Comparison of ENCODE assay signal across 8 cellular contexts in genomic region chr1:230867119-230867902, GRCh38. TPM values are rescaled to one million over a fixed set of nuclear protein-coding genes. Genes with fewer than 3 reads are reported as not detected.
DNase-seq lines count a peak whose midpoint lies in the region; ATAC-seq and TF ChIP-seq lines count a peak whose summit lies in the region.

No MANE protein-coding gene starts in this region.

- H3K4me3 Mint-ChIP-seq in endothelial cell (ENCODE audit: unreplicated experiment): peak overlapping the region; percentile 92

- TF ChIP-seq RAD21 in neural cell (conservative IDR thresholded peaks at IDR 0.05): no peak

- H3K9me3 ChIP-seq in DND-41 (ENCODE audit: insufficient read depth, low read length, severe bottlenecking) (no peaks in the 10 kb centered on the region), Peyer's patch (no peaks in the 10 kb centered on the region), neural cell (ENCODE audit: low read length) (no peaks in the 10 kb centered on the region)

- peaks cover 15% of the 10 kb centered on the region for H3K27me3 ChIP-seq in DND-41 (ENCODE audit: insufficient read depth, low read length, poor library complexity)
- no peaks in the 10 kb centered on the region for H3K27me3 ChIP-seq in Peyer's patch
- no peaks in the 10 kb centered on the region for H3K27me3 ChIP-seq in neural cell (ENCODE audit: insufficient read depth, low read depth, low read length)

- TF ChIP-seq CTCF in DND-41 (IDR thresholded peaks at IDR 0.05; ENCODE audit: borderline replicate concordance, extremely low read depth, low read length, poor library complexity, severe bottlenecking) (no peak), Peyer's patch (IDR thresholded peaks at IDR 0.05) (no peak), endothelial cell (IDR thresholded peaks at IDR 0.05; ENCODE audit: unreplicated experiment) (no peak), neural cell (IDR thresholded peaks at IDR 0.05; ENCODE audit: poor library complexity, severe bottlenecking) (no peak)

- DNase-seq in DND-41 (no peak), Peyer's patch (no peak), endothelial cell (ENCODE audit: low spot score) (no peak), OCI-M1 (lab: John Stamatoyannopoulos, UW) (no peak), NCI-H526 treated with DMSO at 0.1 percent for 48 hours (lab: John Stamatoyannopoulos, UW) (no peak)
- DNase-seq in stimulated activated naive CD4-positive, alpha-beta T cell treated with Interleukin-2 at 50 U/mL for 16 hours (lab: John Stamatoyannopoulos, UW): no peak

- no peaks in the 10 kb centered on the region for H3K36me3 ChIP-seq in DND-41 (ENCODE audit: insufficient read depth, low read length)
- no peaks in the 10 kb centered on the region for H3K36me3 ChIP-seq in Peyer's patch
- no peaks in the 10 kb centered on the region for H3K36me3 ChIP-seq in neural cell (ENCODE audit: insufficient read depth, low read length)

- H3K9me2 ChIP-seq in neural cell (ENCODE audit: insufficient read depth, low read length): no peaks in the 10 kb centered on the region

- peak overlapping the region; percentile 89 to 94 for H3K4me3 ChIP-seq in DND-41 (ENCODE audit: low read depth in 1 of 2, low read length in 2 of 2)
- H3K4me3 ChIP-seq in Peyer's patch: peak overlapping the region; percentile 78 to 98 (median 87)
- H3K4me3 ChIP-seq in neural cell (ENCODE audit: low read length): peak overlapping the region; percentile 93

- H3K27me3 Mint-ChIP-seq in endothelial cell (ENCODE audit: unreplicated experiment): peaks cover 9% of the 10 kb centered on the region

- no peak overlapping the region for H3K27ac Mint-ChIP-seq in endothelial cell (ENCODE audit: unreplicated experiment)

- peak overlapping the region; percentile 84 for H3K9ac ChIP-seq in DND-41 (ENCODE audit: low read depth, low read length)
- H3K9ac ChIP-seq in neural cell (ENCODE audit: low read length): peak overlapping the region; percentile 75

- no peak for ATAC-seq in DND-41 (ENCODE audit: insufficient read depth, low read depth)
- no peak for ATAC-seq in GM18873 (IDR thresholded peaks at IDR 0.05; ENCODE audit: low FRiP score, unreplicated experiment)

- H3F3A ChIP-seq in neural cell (ENCODE audit: insufficient read depth, low read length, poor library complexity, severe bottlenecking): no peaks in the 10 kb centered on the region

- H3K4me2 ChIP-seq in DND-41 (ENCODE audit: insufficient read depth, low read length): peak overlapping the region; percentile 82
- H3K4me2 ChIP-seq in neural cell (ENCODE audit: low read length): peak overlapping the region; percentile 84

- no peaks in the 10 kb centered on the region for H3K36me3 Mint-ChIP-seq in endothelial cell (ENCODE audit: low read depth, unreplicated experiment)

- peaks cover 23% of the 10 kb centered on the region for H3K4me1 ChIP-seq in DND-41 (ENCODE audit: insufficient read depth, low read length)
- H3K4me1 ChIP-seq in Peyer's patch: peaks cover 0 to 25% (median 3%) of the 10 kb centered on the region in 4 donors

- H2AFZ ChIP-seq in DND-41 (ENCODE audit: low read depth, low read length): peak overlapping the region; percentile 95
- peak overlapping the region; percentile 83 for H2AFZ ChIP-seq in neural cell (ENCODE audit: low read depth, low read length)

- H4K20me1 ChIP-seq in DND-41 (ENCODE audit: insufficient read depth, low read length) (0 out of 2 replicates have a peak, but pooled peaks cover 6% of the 10 kb centered on the region), neural cell (ENCODE audit: insufficient read depth) (no peaks in the 10 kb centered on the region)

- H3K4me1 Mint-ChIP-seq in endothelial cell (ENCODE audit: unreplicated experiment): peaks cover 32% of the 10 kb centered on the region

- no peak for TF ChIP-seq POLR2A in Peyer's patch (IDR thresholded peaks at IDR 0.05)

- H3K9me3 Mint-ChIP-seq in endothelial cell (ENCODE audit: unreplicated experiment): no peaks in the 10 kb centered on the region

- no peaks in the 10 kb centered on the region for H3K79me2 ChIP-seq in DND-41 (ENCODE audit: insufficient read depth, low read length)
- H3K79me2 ChIP-seq in neural cell (replicated peaks; ENCODE audit: insufficient read depth, low read length): peaks cover 29% of the 10 kb centered on the region

- H3K27ac ChIP-seq in DND-41 (ENCODE audit: low read length) (peak overlapping the region; percentile 55; the same call in 1 of the 2 replicates), Peyer's patch (peak overlapping the region; percentile 58 to 82 (median 76)), neural cell (ENCODE audit: low read length) (no peak overlapping the region)

- no peak for TF ChIP-seq EP300 in neural cell (conservative IDR thresholded peaks at IDR 0.05; ENCODE audit: poor library complexity, severe bottlenecking)

TF ChIP-seq in neural cell, 6 proteins besides CTCF, POLR2A, EP300 and RAD21:
- TF ChIP-seq MXI1 (conservative IDR thresholded peaks at IDR 0.05; ENCODE audit: poor library complexity, severe bottlenecking) (no peak), SMC3 (conservative IDR thresholded peaks at IDR 0.05; ENCODE audit: poor library complexity) (no peak), POLR2AphosphoS5 (IDR thresholded peaks at IDR 0.05) (no peak)
TF ChIP-seq in neural cell: peak in this region for 0.

RNA-seq across cellular contexts. Expression of gene C1orf198, which starts 1.0 kb away (rescaled TPM):
- total RNA-seq in Peyer's patch: 10 to 100 TPM; 10.3 to 14.0 (median 11.4) TPM
- 22.2 TPM for total RNA-seq in endothelial cell (ENCODE audit: unreplicated experiment)
- polyA plus RNA-seq in neural cell: 16.7 and 18.9 TPM in 2 replicates
- polyA minus RNA-seq in neural cell: 19.0 and 22.0 TPM in 2 replicates
